In the genomic region with DNA sequence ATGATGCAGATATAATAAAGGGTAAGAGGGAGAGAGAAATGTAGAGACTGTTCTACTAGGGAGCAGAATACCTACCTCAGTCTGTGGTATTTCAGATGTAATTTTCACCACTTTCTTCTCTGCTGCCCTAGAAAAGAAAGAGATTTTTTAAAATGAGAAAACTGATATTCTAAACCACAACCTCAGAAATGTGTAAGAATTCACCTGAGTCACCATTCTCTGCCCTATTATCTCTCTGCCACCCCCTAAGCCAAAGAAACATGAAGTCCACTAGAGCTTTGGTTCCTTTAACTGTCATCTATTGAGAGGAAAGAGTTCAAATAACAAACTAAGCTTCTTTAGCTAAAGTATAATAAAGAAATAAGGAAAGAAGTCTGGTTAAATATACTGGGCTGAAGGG, we compare ENCODE assay signal across 20 cellular contexts. TPM values are rescaled to one million over a fixed set of nuclear protein-coding genes. Genes with fewer than 3 reads are reported as not detected.
"Had no signal": no experiment of that assay in that cellular context is flagged by ENCODE, and none has a peak within 500 bp of the region (broad histone marks: within the 10 kb centered on the region; RNA-seq: fewer than 3 reads in every experiment).

No MANE protein-coding gene starts in this region.

- H3K4me1 Mint-ChIP-seq: mesothelial cell of epicardium had no signal

- FAIRE-seq: kidney had no signal

- H3K9me3 Mint-ChIP-seq: memory B cell, mesothelial cell of epicardium, natural killer cell, neural crest cell had no signal

- H3K27ac Mint-ChIP-seq: mesothelial cell of epicardium, natural killer cell had no signal

- H3K4me3 Mint-ChIP-seq: memory B cell, mesothelial cell of epicardium, neural crest cell had no signal

- H3K27me3 Mint-ChIP-seq: memory B cell had no signal

- ATAC-seq: left cardiac atrium, lower lobe of right lung, natural killer cell had no signal

- DNase-seq: dorsolateral prefrontal cortex; effector CD8-positive, alpha-beta T cell; foreskin melanocyte; head of caudate nucleus; kidney; left cardiac atrium; left ventricle myocardium inferior; lower lobe of right lung; natural killer cell; posterior cingulate gyrus; sigmoid colon; stimulated activated CD4-positive, alpha-beta T cell treated with anti-CD3 and anti-CD28 coated beads, Interleukin-2, amount 100 ng/mL, for 24 hours; stimulated activated CD4-positive, alpha-beta T cell treated with anti-CD3 and anti-CD28 coated beads, Interleukin-4, amount 100 ng/mL, for 4 hours; stimulated activated naive CD4-positive, alpha-beta T cell; stomach; substantia nigra; transverse colon had no signal

RNA-seq across cellular contexts. Expression of gene MMP19, which starts 46.8 kb away (rescaled TPM):
- total RNA-seq: neural crest cell had no signal
